In genomic region chr13:87677334-87678234, GRCh38 we compare ENCODE assay signal across 8 cellular contexts. TPM values are rescaled to one million over a fixed set of nuclear protein-coding genes. Genes with fewer than 3 reads are reported as not detected.
DNase-seq lines count a peak whose midpoint lies in the region; ATAC-seq and TF ChIP-seq lines count a peak whose summit lies in the region.

No MANE protein-coding gene starts in this region.

- TF ChIP-seq CTCF in mammary epithelial cell (conservative IDR thresholded peaks at IDR 0.05 in 1 of 2, IDR thresholded peaks at IDR 0.05 in 1 of 2; ENCODE audit: extremely low read depth in 1 of 2, insufficient read depth in 1 of 2, low read depth in 1 of 2, low read length in 2 of 2) (no peak), lower lobe of right lung (IDR thresholded peaks at IDR 0.05) (no peak), type B pancreatic cell (conservative IDR thresholded peaks at IDR 0.05) (no peak)

- H3K27me3 ChIP-seq in mammary epithelial cell (ENCODE audit: insufficient read depth, low read length): peaks cover 43% of the 10 kb centered on the region
- peaks cover 57% of the 10 kb centered on the region for H3K27me3 ChIP-seq in lower lobe of right lung (ENCODE audit: low read depth)

- dilution Hi-C loops in mammary epithelial cell (cut with HindIII; ENCODE audit: low sequenced_read_pairs): no loop called here

- H3K27me3 Mint-ChIP-seq in type B pancreatic cell: peaks cover 75% of the 10 kb centered on the region

- H3K4me2 ChIP-seq in mammary epithelial cell (ENCODE audit: insufficient read depth, low read depth, low read length): peak overlapping the region; percentile 83

- TF ChIP-seq POLR2A in GM18505 (IDR thresholded peaks at IDR 0.05; ENCODE audit: borderline replicate concordance, extremely low read depth, insufficient read depth, insufficient read length): no peak

- no TSS peak for BruUV-seq in mammary epithelial cell (replicated peaks; lab: Mats Ljungman, UMichigan)

- intact Hi-C loops in mammary epithelial cell (cut with micrococcal nuclease) (loop anchor here (10.0 kb wide), 1 partner anchor 803 kb away; no protein-coding TSS in a partner anchor), lower lobe of right lung (cut with DNase I) (no loop called here)

- WGBS in mammary epithelial cell (ENCODE audit: low coverage, missing lambda C conversion rate): 3% methylated on average over 41 of the region's 72 CpGs

- CTCF ChIA-PET in mammary epithelial cell (lab: Charles Lee; ENCODE audit: low non-redundant PET): no interaction called here

- no peaks in the 10 kb centered on the region for H3K9me3 ChIP-seq in mammary epithelial cell (replicated peaks; ENCODE audit: insufficient read depth, low read length)
- H3K9me3 ChIP-seq in lower lobe of right lung: no peaks in the 10 kb centered on the region

- DNase-seq in NCI-H526 (lab: John Stamatoyannopoulos, UW) (peak; percentile 69 to 86), mammary epithelial cell (no peak), lower lobe of right lung (peak; percentile 56), type B pancreatic cell (ENCODE audit: extremely low spot score, unreplicated experiment) (no peak), NAMALWA (ENCODE audit: low spot score) (no peak), OCI-M2 (lab: John Stamatoyannopoulos, UW; ENCODE audit: unreplicated experiment) (no peak)

- H3K36me3 Mint-ChIP-seq in type B pancreatic cell: peaks cover 9% of the 10 kb centered on the region

- no peak overlapping the region for H3K9ac ChIP-seq in mammary epithelial cell (ENCODE audit: insufficient read depth, low read length)

- H3K27ac Mint-ChIP-seq in type B pancreatic cell: no peak overlapping the region

- H3K4me3 ChIP-seq in mammary epithelial cell (replicated peaks in 1 of 3; ENCODE audit: insufficient read depth in 1 of 3, low read depth in 2 of 3, low read length in 3 of 3): peak overlapping the region; percentile 29 to 40 (median 38)
- peak overlapping the region; percentile 57 for H3K4me3 ChIP-seq in lower lobe of right lung

- no peaks in the 10 kb centered on the region for H4K20me1 ChIP-seq in mammary epithelial cell (ENCODE audit: insufficient read depth, low read length)

- H2AFZ ChIP-seq in mammary epithelial cell (ENCODE audit: low read depth, low read length): peak overlapping the region; percentile 76

- H3K4me1 ChIP-seq in mammary epithelial cell (ENCODE audit: insufficient read depth, low read length): peaks cover 14% of the 10 kb centered on the region
- H3K4me1 ChIP-seq in lower lobe of right lung: peaks cover 26% of the 10 kb centered on the region

- in situ Hi-C loops in mammary epithelial cell (cut with MboI; ENCODE audit: low sequenced_read_pairs in 2 of 2): no loop called here

- no peak overlapping the region for H3K27ac ChIP-seq in mammary epithelial cell (ENCODE audit: insufficient read depth, low read depth, low read length)
- H3K27ac ChIP-seq in lower lobe of right lung: no peak overlapping the region

- ATAC-seq in GM18505 (IDR thresholded peaks at IDR 0.05; ENCODE audit: unreplicated experiment): peak; percentile 43
- ATAC-seq in lower lobe of right lung: peak; percentile 54 to 80
- no peak for ATAC-seq in GM18520 (IDR thresholded peaks at IDR 0.05; ENCODE audit: unreplicated experiment)

- no peaks in the 10 kb centered on the region for H3K9me3 Mint-ChIP-seq in type B pancreatic cell

- H3K4me3 Mint-ChIP-seq in type B pancreatic cell: peak overlapping the region; percentile 89

- H3K4me1 Mint-ChIP-seq in type B pancreatic cell (ENCODE audit: unreplicated experiment): peaks cover 11% of the 10 kb centered on the region

- H3K36me3 ChIP-seq in mammary epithelial cell (ENCODE audit: insufficient read depth, low read length) (no peaks in the 10 kb centered on the region), lower lobe of right lung (no peaks in the 10 kb centered on the region)

- H3K79me2 ChIP-seq in mammary epithelial cell (ENCODE audit: insufficient read depth, low read length): no peaks in the 10 kb centered on the region

RNA-seq across cellular contexts. Expression of gene SLITRK5, which starts 6.4 kb away (rescaled TPM):
- total RNA-seq in mammary epithelial cell (not detected), lower lobe of right lung (0.24 TPM), type B pancreatic cell (ENCODE audit: low replicate concordance) (1.1 and 3.1 TPM in 2 replicates)
- not detected for polyA plus RNA-seq in mammary epithelial cell
- not detected for polyA minus RNA-seq in mammary epithelial cell

Comparison
In these comparisons a context has a peak if more than half of its experiments do, and no peak if none do; other contexts are left out.
1. DNase-seq: peak in NCI-H526 (2 of 2) and lower lobe of right lung (single experiment); none in mammary epithelial cell (single experiment), type B pancreatic cell (single experiment), NAMALWA (single experiment) and OCI-M2 (single experiment).